In the genomic region with DNA sequence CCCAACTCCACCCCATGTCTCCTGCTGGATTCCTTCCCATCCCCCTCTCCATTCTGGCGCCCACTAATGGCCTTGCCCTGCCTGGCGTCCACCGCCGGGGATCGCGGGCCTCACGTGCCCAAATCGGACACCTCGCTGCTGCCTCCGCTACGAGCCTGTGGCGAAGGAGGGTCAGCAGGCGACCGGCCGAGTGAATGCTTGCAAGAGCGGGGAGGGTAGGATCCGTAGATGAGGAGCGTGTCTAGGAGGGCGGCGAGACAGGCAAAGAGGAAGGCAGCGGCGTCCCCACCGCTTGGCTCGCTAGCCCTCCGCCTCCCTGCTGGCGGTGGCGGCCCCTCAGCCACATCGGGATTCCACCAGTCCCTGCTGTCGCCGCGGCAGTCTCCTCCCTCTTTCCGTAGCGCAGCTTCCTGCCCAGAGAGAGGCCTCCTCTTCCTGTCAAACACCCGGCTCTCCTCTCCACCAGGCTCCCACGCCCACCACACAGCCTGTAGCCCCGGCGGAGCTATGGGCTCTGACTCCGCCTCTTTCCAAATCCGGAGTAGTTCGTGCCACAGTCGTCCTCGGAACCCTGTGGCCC, we compare ENCODE assay signal across 8 cellular contexts. TPM values are rescaled to one million over a fixed set of nuclear protein-coding genes. Genes with fewer than 3 reads are reported as not detected.
A peak's percentile ranks its signal among the peaks of the same experiment; 100 is the strongest.
DNase-seq lines count a peak whose midpoint lies in the region; ATAC-seq and TF ChIP-seq lines count a peak whose summit lies in the region.

A gene (minus strand): TSS at position 387 of the 580 bp plus-strand sequence.

- no peaks in the 10 kb centered on the region for H3K36me3 ChIP-seq in BJ (ENCODE audit: control insufficient read depth, insufficient read depth, low read length)

- H3K27ac ChIP-seq in dorsolateral prefrontal cortex = peak within 1 kb of the TSS in 45 of 59 donors; percentile 15 to 86 (median 68)

- no peak for TF ChIP-seq POLR2A in lower leg skin (IDR thresholded peaks at IDR 0.05)

- intact Hi-C loops in dorsolateral prefrontal cortex (cut with DNase I) = loop anchor here in 1 of 2 donors (5.0 kb wide), 1 partner anchor 129 kb away; no protein-coding TSS in a partner anchor
- intact Hi-C loops in lower leg skin (cut with DNase I; ENCODE audit: low total_unique reads) = no loop called here

- CTCF ChIA-PET in BJ (lab: Yijun Ruan, JAX) = no interaction called here

- peak; percentile 99 for ATAC-seq in HG03457 (IDR thresholded peaks at IDR 0.05; ENCODE audit: unreplicated experiment)

- TF ChIP-seq CTCF in BJ (IDR thresholded peaks at IDR 0.05; ENCODE audit: insufficient read depth, low read depth, low read length) (peak; percentile 35; the same call in 1 of the 2 replicates), dorsolateral prefrontal cortex (IDR thresholded peaks at IDR 0.05 in 54 of 56, conservative IDR thresholded peaks at IDR 0.05 in 2 of 56; ENCODE audit: low read depth in 1 of 56, partially characterized antibody in 56 of 56) (peak in 2 of 56 donors; percentile 24 to 26), lower leg skin (IDR thresholded peaks at IDR 0.05) (no peak)

- H3K27me3 ChIP-seq in BJ (ENCODE audit: control insufficient read depth, insufficient read depth, low read length) = no peaks in the 10 kb centered on the region
- peaks cover 0 to 17% (median 0%) of the 10 kb centered on the region in 45 donors for H3K27me3 ChIP-seq in dorsolateral prefrontal cortex

- peak within 1 kb of the TSS; percentile 71 for H3K4me3 ChIP-seq in BJ (ENCODE audit: low read depth, low read length)
- peak within 1 kb of the TSS; percentile 34 to 80 (median 63) for H3K4me3 ChIP-seq in dorsolateral prefrontal cortex
- H3K4me3 ChIP-seq in lower leg skin (ENCODE audit: low read depth, poor library complexity, severe bottlenecking) = peak within 1 kb of the TSS; percentile 58

- WGBS in lower leg skin, 2 donors = 0 to 43% methylated on average over 34 to 42 of the region's 42 CpGs

- POLR2A ChIA-PET in BJ (lab: Charles Lee) = no interaction called here

- DNase-seq in BJ (ENCODE audit: low read depth) (peak; percentile 22), GM19240 (ENCODE audit: insufficient read length, low spot score) (peak; percentile 47), NCI-H69 (lab: John Stamatoyannopoulos, UW) (peak; percentile 5), dorsolateral prefrontal cortex (peak; percentile 52 to 84 (median 76)), lower leg skin (ENCODE audit: low spot score in 2 of 2) (peak; percentile 59 to 93)
- DNase-seq in activated CD4-positive, alpha-beta T cell treated with anti-CD3 and anti-CD28 coated beads, Interleukin-2, amount 50 U/mL, for 1 hour = peak; percentile 66
- DNase-seq in stimulated activated CD4-positive, alpha-beta T cell treated with anti-CD3 and anti-CD28 coated beads, Interleukin-4, amount 100 ng/mL, for 48 hours (ENCODE audit: low read depth in 2 of 2) = peak; percentile 64 to 79

RNA-seq across cellular contexts. Expression of the gene that starts here (rescaled TPM):
- 5.8 and 8.8 TPM in 2 replicates for polyA plus RNA-seq in BJ (2011; rRNA removed)
- 4.2 and 5.3 TPM in 2 replicates for polyA minus RNA-seq in BJ (2011; rRNA and poly(A)+ RNA removed)
- total RNA-seq in dorsolateral prefrontal cortex = 10 to 100 TPM in 118 of 120 experiments, 1 to 10 TPM in 2; 9.7 to 29.0 (median 19.7) TPM
- total RNA-seq in lower leg skin = 1 to 10 TPM; 1.3 to 7.8 (median 5.9) TPM

Comparison
In these comparisons a context has a peak if more than half of its experiments do, and no peak if none do; other contexts are left out.
1. Peak in every context shown above with its lines: DNase-seq, ATAC-seq, H3K4me3 ChIP-seq and H3K27ac ChIP-seq.
2. DNase-seq: peak in every context shown above with its lines; median percentile 76 in lower leg skin; 76 in dorsolateral prefrontal cortex; 72 in stimulated activated CD4-positive, alpha-beta T cell treated with anti-CD3 and anti-CD28 coated beads, Interleukin-4, amount 100 ng/mL, for 48 hours; 66 in activated CD4-positive, alpha-beta T cell treated with anti-CD3 and anti-CD28 coated beads, Interleukin-2, amount 50 U/mL, for 1 hour; 47 in GM19240; 22 in BJ; 5 in NCI-H69.